8 cellular contexts compared by ENCODE assay signal in genomic region chr1:241423541-241424479, GRCh38.
DNase-seq lines count a peak whose midpoint lies in the region; ATAC-seq and TF ChIP-seq lines count a peak whose summit lies in the region.

No MANE protein-coding gene starts in this region.

- ATAC-seq in HG03460 (IDR thresholded peaks at IDR 0.05; ENCODE audit: unreplicated experiment) = peak; percentile 89

- H3K27ac ChIP-seq in SK-N-MC (no peak overlapping the region), urinary bladder (ENCODE audit: low read depth) (no peak overlapping the region)

- H3K36me3 ChIP-seq in SK-N-MC (ENCODE audit: insufficient read depth, low read length) (no peaks in the 10 kb centered on the region), urinary bladder (ENCODE audit: insufficient read depth) (no peaks in the 10 kb centered on the region)

- peaks cover 10% of the 10 kb centered on the region for H3K27me3 Mint-ChIP-seq in endothelial cell (ENCODE audit: unreplicated experiment)

- H3K4me1 ChIP-seq in urinary bladder (ENCODE audit: insufficient read depth) = peaks cover 5% of the 10 kb centered on the region

- peak overlapping the region; percentile 73 for H3K4me3 Mint-ChIP-seq in endothelial cell (ENCODE audit: unreplicated experiment)

- H3K9ac ChIP-seq in SK-N-MC (ENCODE audit: insufficient read length) = no peak overlapping the region

- DNase-seq in EL (peak; percentile 76), GM20000 (ENCODE audit: low spot score) (peak; percentile 31), SK-N-MC (ENCODE audit: low read depth, low spot score) (no peak), endothelial cell (ENCODE audit: low spot score) (peak; percentile 41), mucosa of gallbladder (ENCODE audit: low spot score) (peak; percentile 14), foreskin melanocyte (no peak)

- H3K4me1 Mint-ChIP-seq in endothelial cell (ENCODE audit: unreplicated experiment) = no peaks in the 10 kb centered on the region

- TF ChIP-seq CTCF in GM20000 (IDR thresholded peaks at IDR 0.05; ENCODE audit: extremely low read depth, missing control alignments) = no peak
- no peak for TF ChIP-seq CTCF in endothelial cell (IDR thresholded peaks at IDR 0.05; ENCODE audit: unreplicated experiment)

- H3K9me3 ChIP-seq in SK-N-MC (ENCODE audit: low read depth, low read length) = no peaks in the 10 kb centered on the region

- H3K36me3 Mint-ChIP-seq in endothelial cell (ENCODE audit: low read depth, unreplicated experiment) = no peaks in the 10 kb centered on the region

- no peaks in the 10 kb centered on the region for H3K9me3 Mint-ChIP-seq in endothelial cell (ENCODE audit: unreplicated experiment)

- H3K4me3 ChIP-seq in SK-N-MC (peak overlapping the region; percentile 22; the same call in 1 of the 2 replicates), urinary bladder (ENCODE audit: low read depth, low read length) (peak overlapping the region; percentile 32)

- H3K27ac Mint-ChIP-seq in endothelial cell (ENCODE audit: unreplicated experiment) = no peak overlapping the region

- 1% methylated on average over 61 of the region's 61 CpGs for WGBS in urinary bladder

Comparison
In these comparisons a context has a peak if more than half of its experiments do, and no peak if none do; other contexts are left out.
1. DNase-seq: peak in EL (single experiment), GM20000 (single experiment), endothelial cell (single experiment) and mucosa of gallbladder (single experiment); none in SK-N-MC (single experiment) and foreskin melanocyte (single experiment).